1 cellular context compared by ENCODE assay signal in genomic region chr12:23333938-23334337, GRCh38.
TF ChIP-seq lines count a peak whose summit lies in the region.

No MANE protein-coding gene starts in this region.

TF ChIP-seq in HepG2, 621 proteins besides CTCF, POLR2A, EP300 and RAD21 (continued from another document):
- TF ChIP-seq IRF9 (CRISPR knock-in tag; IDR thresholded peaks at IDR 0.05; ENCODE audit: borderline replicate concordance), result no peak
- no peak for TF ChIP-seq SMYD3 (CRISPR knock-in tag; IDR thresholded peaks at IDR 0.05)
- TF ChIP-seq ZBTB7B (CRISPR knock-in tag; IDR thresholded peaks at IDR 0.05), result no peak
- TF ChIP-seq, protein P1, sequence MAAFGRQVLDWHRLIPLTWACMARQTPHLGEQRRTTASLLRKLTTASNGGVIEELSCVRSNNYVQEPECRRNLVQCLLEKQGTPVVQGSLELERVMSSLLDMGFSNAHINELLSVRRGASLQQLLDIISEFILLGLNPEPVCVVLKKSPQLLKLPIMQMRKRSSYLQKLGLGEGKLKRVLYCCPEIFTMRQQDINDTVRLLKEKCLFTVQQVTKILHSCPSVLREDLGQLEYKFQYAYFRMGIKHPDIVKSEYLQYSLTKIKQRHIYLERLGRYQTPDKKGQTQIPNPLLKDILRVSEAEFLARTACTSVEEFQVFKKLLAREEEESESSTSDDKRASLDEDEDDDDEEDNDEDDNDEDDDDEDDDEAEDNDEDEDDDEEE (CRISPR knock-in tag; IDR thresholded peaks at IDR 0.05), result no peak
- TF ChIP-seq CREB1 (IDR thresholded peaks at IDR 0.05), result peak; percentile 40; the same call in 1 of the 2 replicates
- no peak for TF ChIP-seq CREB1 (CRISPR knock-in tag; IDR thresholded peaks at IDR 0.05)
- TF ChIP-seq, protein P2, sequence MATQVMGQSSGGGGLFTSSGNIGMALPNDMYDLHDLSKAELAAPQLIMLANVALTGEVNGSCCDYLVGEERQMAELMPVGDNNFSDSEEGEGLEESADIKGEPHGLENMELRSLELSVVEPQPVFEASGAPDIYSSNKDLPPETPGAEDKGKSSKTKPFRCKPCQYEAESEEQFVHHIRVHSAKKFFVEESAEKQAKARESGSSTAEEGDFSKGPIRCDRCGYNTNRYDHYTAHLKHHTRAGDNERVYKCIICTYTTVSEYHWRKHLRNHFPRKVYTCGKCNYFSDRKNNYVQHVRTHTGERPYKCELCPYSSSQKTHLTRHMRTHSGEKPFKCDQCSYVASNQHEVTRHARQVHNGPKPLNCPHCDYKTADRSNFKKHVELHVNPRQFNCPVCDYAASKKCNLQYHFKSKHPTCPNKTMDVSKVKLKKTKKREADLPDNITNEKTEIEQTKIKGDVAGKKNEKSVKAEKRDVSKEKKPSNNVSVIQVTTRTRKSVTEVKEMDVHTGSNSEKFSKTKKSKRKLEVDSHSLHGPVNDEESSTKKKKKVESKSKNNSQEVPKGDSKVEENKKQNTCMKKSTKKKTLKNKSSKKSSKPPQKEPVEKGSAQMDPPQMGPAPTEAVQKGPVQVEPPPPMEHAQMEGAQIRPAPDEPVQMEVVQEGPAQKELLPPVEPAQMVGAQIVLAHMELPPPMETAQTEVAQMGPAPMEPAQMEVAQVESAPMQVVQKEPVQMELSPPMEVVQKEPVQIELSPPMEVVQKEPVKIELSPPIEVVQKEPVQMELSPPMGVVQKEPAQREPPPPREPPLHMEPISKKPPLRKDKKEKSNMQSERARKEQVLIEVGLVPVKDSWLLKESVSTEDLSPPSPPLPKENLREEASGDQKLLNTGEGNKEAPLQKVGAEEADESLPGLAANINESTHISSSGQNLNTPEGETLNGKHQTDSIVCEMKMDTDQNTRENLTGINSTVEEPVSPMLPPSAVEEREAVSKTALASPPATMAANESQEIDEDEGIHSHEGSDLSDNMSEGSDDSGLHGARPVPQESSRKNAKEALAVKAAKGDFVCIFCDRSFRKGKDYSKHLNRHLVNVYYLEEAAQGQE (IDR thresholded peaks at IDR 0.05; ENCODE audit: borderline replicate concordance in 1 of 2, low read depth in 1 of 2, low read length in 2 of 2), result no peak
- TF ChIP-seq SOX13 (IDR thresholded peaks at IDR 0.05), result no peak
- TF ChIP-seq SOX13 (CRISPR knock-in tag; conservative IDR thresholded peaks at IDR 0.05 in 1 of 2, IDR thresholded peaks at IDR 0.05 in 1 of 2), result no peak
- TF ChIP-seq ZNF232 (CRISPR knock-in tag; IDR thresholded peaks at IDR 0.05; ENCODE audit: borderline replicate concordance), result no peak
- no peak for TF ChIP-seq STAG1 (CRISPR knock-in tag; IDR thresholded peaks at IDR 0.05)
- TF ChIP-seq, protein P3, sequence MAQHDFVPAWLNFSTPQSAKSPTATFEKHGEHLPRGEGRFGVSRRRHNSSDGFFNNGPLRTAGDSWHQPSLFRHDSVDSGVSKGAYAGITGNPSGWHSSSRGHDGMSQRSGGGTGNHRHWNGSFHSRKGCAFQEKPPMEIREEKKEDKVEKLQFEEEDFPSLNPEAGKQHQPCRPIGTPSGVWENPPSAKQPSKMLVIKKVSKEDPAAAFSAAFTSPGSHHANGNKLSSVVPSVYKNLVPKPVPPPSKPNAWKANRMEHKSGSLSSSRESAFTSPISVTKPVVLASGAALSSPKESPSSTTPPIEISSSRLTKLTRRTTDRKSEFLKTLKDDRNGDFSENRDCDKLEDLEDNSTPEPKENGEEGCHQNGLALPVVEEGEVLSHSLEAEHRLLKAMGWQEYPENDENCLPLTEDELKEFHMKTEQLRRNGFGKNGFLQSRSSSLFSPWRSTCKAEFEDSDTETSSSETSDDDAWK (CRISPR knock-in tag; IDR thresholded peaks at IDR 0.05), result no peak
